1 cellular context compared by ENCODE assay signal in the genomic region with DNA sequence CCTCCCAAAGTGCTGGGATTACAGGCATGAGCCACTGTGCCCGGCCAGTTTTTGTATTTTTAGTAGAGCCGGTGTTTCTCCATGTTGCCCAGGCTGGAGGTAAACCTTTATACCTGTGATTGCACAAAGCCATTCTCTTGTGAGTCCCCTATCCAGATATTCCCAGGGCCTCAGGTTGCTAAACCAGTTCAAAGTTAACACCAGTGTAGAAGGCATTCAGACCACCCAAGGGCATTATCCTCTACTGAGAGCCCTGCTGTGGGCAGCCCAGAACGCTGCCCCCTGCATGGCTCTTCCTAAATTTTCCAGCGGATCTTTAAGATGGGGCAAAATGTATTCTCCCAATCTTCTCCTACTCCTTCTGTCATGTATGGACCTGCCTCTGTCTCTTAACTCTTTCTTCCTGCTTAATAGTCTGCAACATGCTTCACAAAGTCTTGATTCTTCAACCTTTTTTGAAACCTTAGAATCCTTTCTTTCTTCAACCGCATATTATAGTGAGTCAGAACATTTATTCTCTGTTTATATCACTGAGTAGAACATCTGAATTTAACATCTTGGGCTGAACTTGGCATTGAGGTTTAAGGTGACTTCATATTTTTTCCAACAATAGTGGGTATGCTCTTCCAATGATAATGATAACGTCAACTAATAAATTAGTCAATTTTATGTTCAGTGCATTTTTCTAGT.
TF ChIP-seq lines count a peak whose summit lies in the region.

No MANE protein-coding gene starts in this region.

TF ChIP-seq in IMR-90, 13 proteins besides CTCF, POLR2A, EP300 and RAD21:
- TF ChIP-seq, protein P1, sequence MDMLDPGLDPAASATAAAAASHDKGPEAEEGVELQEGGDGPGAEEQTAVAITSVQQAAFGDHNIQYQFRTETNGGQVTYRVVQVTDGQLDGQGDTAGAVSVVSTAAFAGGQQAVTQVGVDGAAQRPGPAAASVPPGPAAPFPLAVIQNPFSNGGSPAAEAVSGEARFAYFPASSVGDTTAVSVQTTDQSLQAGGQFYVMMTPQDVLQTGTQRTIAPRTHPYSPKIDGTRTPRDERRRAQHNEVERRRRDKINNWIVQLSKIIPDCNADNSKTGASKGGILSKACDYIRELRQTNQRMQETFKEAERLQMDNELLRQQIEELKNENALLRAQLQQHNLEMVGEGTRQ (IDR thresholded peaks at IDR 0.05; ENCODE audit: low read depth, low read length), result no peak
- TF ChIP-seq MAFK (IDR thresholded peaks at IDR 0.05; ENCODE audit: low read depth, low read length), result no peak
- TF ChIP-seq RFX5 (IDR thresholded peaks at IDR 0.05; ENCODE audit: low read depth, low read length), result no peak
TF ChIP-seq in IMR-90: peak in this region for 0.
